7 cellular contexts compared by ENCODE assay signal in genomic region chr9:129665008-129665771, GRCh38. TPM values are rescaled to one million over a fixed set of nuclear protein-coding genes. Genes with fewer than 3 reads are reported as not detected.
DNase-seq lines count a peak whose midpoint lies in the region; ATAC-seq and TF ChIP-seq lines count a peak whose summit lies in the region.

Gene PRRX2 (plus strand): TSS chr9:129665647. CDS start chr9:129665868, 221 bp downstream.

- DNase-seq in HuH-7 (ENCODE audit: low spot score) = peak; percentile 66
- peak; percentile 51 for DNase-seq in activated T-cell treated with anti-CD3 and anti-CD28 coated beads, Interleukin-2, amount 50 U/mL, for 1 hour
- DNase-seq in cardiac muscle cell (ENCODE audit: low read depth in 1 of 2, low spot score in 1 of 2) = peak; percentile 34 to 60
- no peak for DNase-seq in cerebellum (ENCODE audit: low spot score)

- ATAC-seq in HG03039 (IDR thresholded peaks at IDR 0.05; ENCODE audit: unreplicated experiment) (no peak), GM21390 (IDR thresholded peaks at IDR 0.05; ENCODE audit: unreplicated experiment) (no peak)

- H3K27ac ChIP-seq in cardiac muscle cell (no peak within 1 kb of the TSS), skeletal muscle tissue (ENCODE audit: low read depth, low read length) (no peak within 1 kb of the TSS)

- no peaks in the 10 kb centered on the region for H3K4me1 ChIP-seq in cardiac muscle cell (ENCODE audit: low read depth)
- no peaks in the 10 kb centered on the region for H3K4me1 ChIP-seq in skeletal muscle tissue (ENCODE audit: control insufficient read depth in 3 of 3, insufficient read depth in 3 of 3, low read length in 3 of 3)

- no peaks in the 10 kb centered on the region for H3K9me3 ChIP-seq in cardiac muscle cell (ENCODE audit: low read depth)
- peaks cover 0 to 3% (median 0%) of the 10 kb centered on the region in 3 donors for H3K9me3 ChIP-seq in skeletal muscle tissue (ENCODE audit: control insufficient read depth in 3 of 3, low read length in 3 of 3)

- peak within 1 kb of the TSS in 1 of 3 donors; percentile 32 for H3K9ac ChIP-seq in skeletal muscle tissue (ENCODE audit: low read depth in 1 of 3, low read length in 3 of 3)

- H3K36me3 ChIP-seq in cardiac muscle cell = no peaks in the 10 kb centered on the region
- no peaks in the 10 kb centered on the region for H3K36me3 ChIP-seq in skeletal muscle tissue (ENCODE audit: control insufficient read depth in 3 of 3, insufficient read depth in 3 of 3, low read length in 3 of 3)

- H3K4me3 ChIP-seq in cardiac muscle cell = peak within 1 kb of the TSS; percentile 27
- peak within 1 kb of the TSS; percentile 31 to 43 (median 41) for H3K4me3 ChIP-seq in skeletal muscle tissue (ENCODE audit: low read length in 3 of 3)

- H3K27me3 ChIP-seq in cardiac muscle cell (peaks cover 28% of the 10 kb centered on the region), skeletal muscle tissue (ENCODE audit: control insufficient read depth in 3 of 3, insufficient read depth in 3 of 3, low read length in 3 of 3) (peaks cover 18 to 30% (median 26%) of the 10 kb centered on the region in 3 donors)

- TF ChIP-seq CTCF in cardiac muscle cell (IDR thresholded peaks at IDR 0.05; ENCODE audit: low read depth, low read length) = no peak

RNA-seq across cellular contexts. Expression of gene PRRX2, which starts in this region (rescaled TPM):
- total RNA-seq in cardiac muscle cell = 1.6 and 10.2 TPM in 2 replicates
- 3.0 and 9.5 TPM in 2 replicates for polyA plus RNA-seq in cardiac muscle cell
- total RNA-seq in skeletal muscle tissue = 3.1 TPM
- not detected for total RNA-seq in cerebellum
